Comparison of ENCODE assay signal across 18 cellular contexts in the genomic region with DNA sequence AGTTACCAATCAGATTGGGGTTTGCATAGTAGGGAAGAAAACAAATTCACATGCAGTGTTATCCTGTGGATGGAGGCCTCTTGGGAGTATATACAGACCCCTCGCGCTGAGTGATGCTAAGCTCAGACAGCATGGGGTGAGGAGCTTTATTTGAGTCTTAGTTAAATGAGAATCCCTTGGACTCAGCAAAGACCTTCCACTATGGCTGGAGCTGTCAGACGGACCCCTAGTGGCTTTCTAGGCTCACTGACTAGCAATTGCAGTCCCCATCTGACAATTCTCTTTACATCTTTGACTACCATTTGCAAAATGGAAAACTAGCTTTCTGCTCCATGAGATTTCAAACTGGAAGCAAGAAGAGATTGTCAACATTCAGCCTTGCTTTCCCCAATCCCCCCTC.
DNase-seq lines count a peak whose midpoint lies in the region; ATAC-seq and TF ChIP-seq lines count a peak whose summit lies in the region.
"Had no signal": no experiment of that assay in that cellular context is flagged by ENCODE, and none has a peak within 500 bp of the region (broad histone marks: within the 10 kb centered on the region; RNA-seq: fewer than 3 reads in every experiment).

No MANE protein-coding gene starts in this region.

- no CpG with 5 or more reads among the region's 3 CpGs for WGBS in H9 (ENCODE audit: extremely low coverage, insufficient read length, low lambda C conversion rate)

- peak; percentile 14 for TF ChIP-seq CTCF in C4-2B (conservative IDR thresholded peaks at IDR 0.05)
- peak; percentile 63 for TF ChIP-seq CTCF in H9 (conservative IDR thresholded peaks at IDR 0.05)

- 0 out of 7 replicates have a peak overlapping the region, but pooled peaks of 1 of the 3 experiments have one; percentile 70 for H3K27ac Mint-ChIP-seq in H9
- no peak overlapping the region for H3K27ac Mint-ChIP-seq in activated T-helper 1 cell treated with anti-CD3 and anti-CD28 coated beads, Interleukin-12 subunit alpha, Interleukin-12 subunit beta, Interleukin-2, Interleukin-4 antibody, amounts not matched to agents 30 ng/mL and 10 ng/mL and 1 ng/mL, durations not matched to agents 14 hours and 24 hours and 36 hours
- H3K27ac Mint-ChIP-seq: activated CD4-positive, alpha-beta T cell treated with anti-CD3 and anti-CD28 coated beads for 36 hours; activated T-cell treated with anti-CD3 and anti-CD28 coated beads, Interleukin-2, amount 50 U/mL, for 24 hours; B cell; IgD-negative memory B cell had no signal

- H2BK12ac ChIP-seq in H9 (ENCODE audit: insufficient read length, low read depth, low read length), result no peak overlapping the region

- no peaks in the 10 kb centered on the region for H3K27me3 Mint-ChIP-seq in H9 (ENCODE audit: low read depth)
- peaks cover 2% of the 10 kb centered on the region for H3K27me3 Mint-ChIP-seq in activated T-helper 1 cell treated with anti-CD3 and anti-CD28 coated beads, Interleukin-12 subunit alpha, Interleukin-12 subunit beta, Interleukin-2, Interleukin-4 antibody, amounts not matched to agents 30 ng/mL and 10 ng/mL and 1 ng/mL, durations not matched to agents 14 hours and 24 hours and 36 hours (ENCODE audit: insufficient read depth)
- H3K27me3 Mint-ChIP-seq: B cell, IgD-negative memory B cell had no signal

- no peak overlapping the region for H3T11ph ChIP-seq in H9 (ENCODE audit: low read length)

- H3K14ac ChIP-seq in H9 (ENCODE audit: insufficient read depth, low read length), result no peak overlapping the region

- peaks cover 2 to 11% of the 10 kb centered on the region in 2 experiments for H3K4me1 Mint-ChIP-seq in H9
- H3K4me1 Mint-ChIP-seq in activated T-helper 1 cell treated with anti-CD3 and anti-CD28 coated beads, Interleukin-12 subunit alpha, Interleukin-12 subunit beta, Interleukin-2, Interleukin-4 antibody, amounts not matched to agents 30 ng/mL and 10 ng/mL and 1 ng/mL, durations not matched to agents 14 hours and 24 hours and 36 hours (ENCODE audit: low read depth), result no peaks in the 10 kb centered on the region
- H3K4me1 Mint-ChIP-seq: activated CD4-positive, alpha-beta T cell treated with anti-CD3 and anti-CD28 coated beads for 36 hours; B cell had no signal

- H3K9ac ChIP-seq in H9 (ENCODE audit: extremely low read depth, insufficient read length, low read length), result no peak overlapping the region

- no peaks in the 10 kb centered on the region for H3K9me3 ChIP-seq in H9 (ENCODE audit: control insufficient read depth, low read depth, low read length)
- H3K9me3 ChIP-seq: stomach had no signal

- H3K23me2 ChIP-seq in H9 (ENCODE audit: insufficient read length, low read depth, low read length, poor library complexity, severe bottlenecking), result no peaks in the 10 kb centered on the region

- H3K9me3 Mint-ChIP-seq in H9, result no peaks in the 10 kb centered on the region; a peak in 1 of 5 replicates
- no peaks in the 10 kb centered on the region for H3K9me3 Mint-ChIP-seq in activated T-helper 1 cell treated with anti-CD3 and anti-CD28 coated beads, Interleukin-12 subunit alpha, Interleukin-12 subunit beta, Interleukin-2, Interleukin-4 antibody, amounts not matched to agents 30 ng/mL and 10 ng/mL and 1 ng/mL, durations not matched to agents 14 hours and 24 hours and 36 hours
- H3K9me3 Mint-ChIP-seq: activated T-cell treated with anti-CD3 and anti-CD28 coated beads, Interleukin-2, amount 50 U/mL, for 24 hours; IgD-negative memory B cell had no signal

- H3K56ac ChIP-seq in H9 (ENCODE audit: insufficient read length, low read depth, low read length), result no peak overlapping the region

- no peaks in the 10 kb centered on the region for H3K4me1 ChIP-seq in H9 (ENCODE audit: insufficient read depth, low read length)
- H3K4me1 ChIP-seq: stomach had no signal

- no peak overlapping the region for H3K18ac ChIP-seq in H9 (ENCODE audit: insufficient read length, low read depth, low read length)

- no peaks in the 10 kb centered on the region for H3K36me3 Mint-ChIP-seq in H9 (ENCODE audit: insufficient read depth in 1 of 3, low read depth in 3 of 3)
- H3K36me3 Mint-ChIP-seq in activated T-helper 1 cell treated with anti-CD3 and anti-CD28 coated beads, Interleukin-12 subunit alpha, Interleukin-12 subunit beta, Interleukin-2, Interleukin-4 antibody, amounts not matched to agents 30 ng/mL and 10 ng/mL and 1 ng/mL, durations not matched to agents 14 hours and 24 hours and 36 hours (ENCODE audit: low read depth), result no peaks in the 10 kb centered on the region
- H3K36me3 Mint-ChIP-seq: IgD-negative memory B cell had no signal

- no peak overlapping the region for H2BK120ac ChIP-seq in H9 (ENCODE audit: low read depth, low read length, poor library complexity, severe bottlenecking)

- no peak overlapping the region for H2AK5ac ChIP-seq in H9 (ENCODE audit: insufficient read length, low read length)

- H2AFZ ChIP-seq in H9 (ENCODE audit: low read length), result no peak overlapping the region

- no peak overlapping the region for H2BK5ac ChIP-seq in H9 (ENCODE audit: insufficient read length, low read length)

- H3K79me1 ChIP-seq in H9 (ENCODE audit: insufficient read depth, low read depth, low read length, poor library complexity, severe bottlenecking), result no peaks in the 10 kb centered on the region

- no peaks in the 10 kb centered on the region for H4K20me1 ChIP-seq in H9 (ENCODE audit: control insufficient read depth, insufficient read depth, insufficient read length)

- no peak overlapping the region for H4K91ac ChIP-seq in H9 (ENCODE audit: insufficient read length, low read depth, low read length)

- no peak overlapping the region for H4K8ac ChIP-seq in H9 (replicated peaks; ENCODE audit: insufficient read length, low read depth, low read length)

- H3K4me3 Mint-ChIP-seq in H9, result no peak overlapping the region
- H3K4me3 Mint-ChIP-seq in activated T-helper 1 cell treated with anti-CD3 and anti-CD28 coated beads, Interleukin-12 subunit alpha, Interleukin-12 subunit beta, Interleukin-2, Interleukin-4 antibody, amounts not matched to agents 30 ng/mL and 10 ng/mL and 1 ng/mL, durations not matched to agents 14 hours and 24 hours and 36 hours, result no peak overlapping the region
- H3K4me3 Mint-ChIP-seq: activated CD4-positive, alpha-beta T cell treated with anti-CD3 and anti-CD28 coated beads for 36 hours; activated T-cell treated with anti-CD3 and anti-CD28 coated beads, Interleukin-2, amount 50 U/mL, for 24 hours; B cell; IgD-negative memory B cell had no signal

- no peak overlapping the region for H2BK15ac ChIP-seq in H9 (ENCODE audit: low read depth, low read length)

- in situ Hi-C loops in SK-MEL-5 (cut with HindIII; ENCODE audit: low pct_unique_long_range_greater_than_20kb, low sequenced_read_pairs), result no loop called here

- no peak for DNase-seq in H9
- peak; percentile 66 for DNase-seq in SK-MEL-5 (ENCODE audit: low read depth, low spot score)
- peak; percentile 74 for DNase-seq in iPS-NIHi11 (ENCODE audit: low spot score)
- DNase-seq in SKM-1 treated with dmso at 0.1 percent for 144 hours (lab: John Stamatoyannopoulos, UW; ENCODE audit: unreplicated experiment), result no peak
- DNase-seq in activated T-helper 1 cell treated with anti-CD3 and anti-CD28 coated beads, Interleukin-12 subunit alpha, Interleukin-12 subunit beta, Interleukin-2, Interleukin-4 antibody, amounts not matched to agents 30 ng/mL and 10 ng/mL and 1 ng/mL, durations not matched to agents 14 hours and 24 hours and 36 hours (ENCODE audit: low spot score), result no peak
- no peak for DNase-seq in DMS79 treated with DMSO at 0.1 percent for 48 hours (lab: John Stamatoyannopoulos, UW)
- DNase-seq: activated CD4-positive, alpha-beta T cell treated with anti-CD3 and anti-CD28 coated beads for 36 hours; activated T-cell treated with anti-CD3 and anti-CD28 coated beads, Interleukin-2, amount 50 U/mL, for 24 hours; EL; foreskin fibroblast; NCI-H2107; retina; stomach; T-helper 1 cell had no signal

- H2BK20ac ChIP-seq in H9 (ENCODE audit: low read depth, low read length, poor library complexity, severe bottlenecking), result no peak overlapping the region

- H3K4ac ChIP-seq in H9 (ENCODE audit: low read depth, low read length), result no peak overlapping the region

- H4K5ac ChIP-seq in H9 (ENCODE audit: insufficient read length, low read depth, low read length), result no peak overlapping the region

- H3K4me2 ChIP-seq in H9 (ENCODE audit: insufficient read depth, insufficient read length, low read length), result no peak overlapping the region

- H3K27ac ChIP-seq in C4-2B (no peak overlapping the region), H9 (ENCODE audit: insufficient read length, low read depth, low read length) (no peak overlapping the region)
- H3K27ac ChIP-seq: stomach had no signal

- no peaks in the 10 kb centered on the region for H3K79me2 ChIP-seq in H9 (ENCODE audit: insufficient read depth, low read length)

- intact Hi-C loops in activated T-helper 1 cell treated with anti-CD3 and anti-CD28 coated beads, Interleukin-12 subunit alpha, Interleukin-12 subunit beta, Interleukin-2, Interleukin-4 antibody, amounts not matched to agents 30 ng/mL and 10 ng/mL and 1 ng/mL, durations not matched to agents 14 hours and 24 hours and 36 hours (cut with micrococcal nuclease), result no loop called here

- no peak overlapping the region for H3K23ac ChIP-seq in H9 (ENCODE audit: insufficient read length, low read depth, low read length)

- no peaks in the 10 kb centered on the region for H3K27me3 ChIP-seq in H9 (ENCODE audit: insufficient read depth, low read length)
- H3K27me3 ChIP-seq: stomach had no signal

- ATAC-seq in GM21717 (IDR thresholded peaks at IDR 0.05; ENCODE audit: unreplicated experiment), result no peak
- ATAC-seq: activated CD4-positive, alpha-beta T cell treated with anti-CD3 and anti-CD28 coated beads for 36 hours had no signal

Comparison
In these comparisons a context has a peak if more than half of its experiments do, and no peak if none do; other contexts are left out.
1. DNase-seq: peak in SK-MEL-5 (single experiment) and iPS-NIHi11 (single experiment); none in H9 (single experiment), SKM-1 treated with dmso at 0.1 percent for 144 hours (single experiment), activated T-helper 1 cell treated with anti-CD3 and anti-CD28 coated beads, Interleukin-12 subunit alpha, Interleukin-12 subunit beta, Interleukin-2, Interleukin-4 antibody, amounts not matched to agents 30 ng/mL and 10 ng/mL and 1 ng/mL, durations not matched to agents 14 hours and 24 hours and 36 hours (single experiment) and DMS79 treated with DMSO at 0.1 percent for 48 hours (single experiment).